ENCODE assay signal across 13 cellular contexts in genomic region chr5:149780043-149780737, GRCh38. TPM values are rescaled to one million over a fixed set of nuclear protein-coding genes. Genes with fewer than 3 reads are reported as not detected.
DNase-seq lines count a peak whose midpoint lies in the region; ATAC-seq, FAIRE-seq and TF ChIP-seq lines count a peak whose summit lies in the region.
"Had no signal": no experiment of that assay in that cellular context is flagged by ENCODE, and none has a peak within 500 bp of the region (broad histone marks: within the 10 kb centered on the region; RNA-seq: fewer than 3 reads in every experiment).

No MANE protein-coding gene starts in this region.

- H3K79me2 ChIP-seq in GM12878 (ENCODE audit: control insufficient read depth, insufficient read depth, low read length), result peaks cover 75% of the 10 kb centered on the region

- RAD21 ChIA-PET in GM12878 (lab: Charles Lee; ENCODE audit: unreplicated experiment), result interaction anchor here (0.6 to 4.7 kb wide), 16 partner anchors 13 to 334 kb away, joined by 3 to 79 read pairs (median 6); no protein-coding TSS in a partner anchor

- H3K4me1 ChIP-seq in GM12878 (ENCODE audit: control insufficient read depth, insufficient read depth, low read length), result peaks cover 66% of the 10 kb centered on the region
- H3K4me1 ChIP-seq in muscle layer of colon (ENCODE audit: insufficient read depth, low read length), result peaks cover 89% of the 10 kb centered on the region

- no TSS peak for BruUV-seq in GM12878 (replicated peaks; lab: Mats Ljungman, UMichigan)

- H3K4me3 ChIP-seq in GM12878 (no peak overlapping the region), muscle layer of colon (ENCODE audit: low read depth in 1 of 2, low read length in 2 of 2) (no peak overlapping the region)
- H3K4me3 ChIP-seq: left lung had no signal

- H2AFZ ChIP-seq in GM12878 (ENCODE audit: control insufficient read depth, low read depth, low read length), result no peak overlapping the region

- DNase-seq in GM12878 (ENCODE audit: low read depth, low spot score), result no peak
- no peak for DNase-seq in DMS114 treated with DMSO at 0.1 percent for 48 hours (lab: John Stamatoyannopoulos, UW; ENCODE audit: unreplicated experiment)
- no peak for DNase-seq in hypothalamus (lab: John Stamatoyannopoulos, UW)
- no peak for DNase-seq in activated T-helper 1 cell treated with anti-CD3 and anti-CD28 coated beads, Interleukin-12 subunit alpha, Interleukin-12 subunit beta, Interleukin-2, Interleukin-4 antibody, amounts not matched to agents 30 ng/mL and 10 ng/mL and 1 ng/mL, durations not matched to agents 14 hours and 24 hours and 36 hours (ENCODE audit: low spot score)
- DNase-seq: activated CD4-positive, alpha-beta T cell treated with anti-CD3 and anti-CD28 coated beads, Interleukin-2, amount 50 U/mL, for 4 hours; DND-41 had no signal

- TF ChIP-seq RAD21 in GM12878 (IDR thresholded peaks at IDR 0.05; ENCODE audit: insufficient read depth, low read depth, low read length), result no peak

- FAIRE-seq in GM12878 (lab: Jason Lieb, UNC), result peak; percentile 7
- FAIRE-seq: H54 had no signal

- no peak for TF ChIP-seq EP300 in GM12878 (IDR thresholded peaks at IDR 0.05; ENCODE audit: borderline replicate concordance in 1 of 2, control insufficient read depth in 1 of 2, low read depth in 2 of 2, low read length in 2 of 2)

- in situ Hi-C loops in GM12878 (cut with MboI), result no loop called here

- H3K36me3 ChIP-seq in GM12878 (ENCODE audit: control insufficient read depth in 2 of 2, insufficient read depth in 2 of 2, low read length in 1 of 2) (peaks cover 0 to 5% of the 10 kb centered on the region in 2 experiments; a peak in 2 of 4 replicates), muscle layer of colon (ENCODE audit: insufficient read depth, low read length) (no peaks in the 10 kb centered on the region)
- H3K36me3 ChIP-seq: left lung had no signal

- no peak overlapping the region for H3K27ac Mint-ChIP-seq in activated T-helper 1 cell treated with anti-CD3 and anti-CD28 coated beads, Interleukin-12 subunit alpha, Interleukin-12 subunit beta, Interleukin-2, Interleukin-4 antibody, amounts not matched to agents 30 ng/mL and 10 ng/mL and 1 ng/mL, durations not matched to agents 14 hours and 24 hours and 36 hours

- H3K4me2 ChIP-seq in GM12878 (ENCODE audit: control insufficient read depth, insufficient read depth), result peak overlapping the region; percentile 40

- no peak for TF ChIP-seq POLR2A in GM12878 (IDR thresholded peaks at IDR 0.05; ENCODE audit: low read depth, low read length)

- H3K27me3 ChIP-seq in GM12878 (replicated peaks in 1 of 2; ENCODE audit: control insufficient read depth in 2 of 2, insufficient read depth in 2 of 2, low read length in 1 of 2) (no peaks in the 10 kb centered on the region), muscle layer of colon (ENCODE audit: control insufficient read depth in 1 of 2, insufficient read depth in 2 of 2, low read length in 2 of 2) (no peaks in the 10 kb centered on the region)
- H3K27me3 ChIP-seq: left lung had no signal

- H3K9me3 Mint-ChIP-seq in activated T-helper 1 cell treated with anti-CD3 and anti-CD28 coated beads, Interleukin-12 subunit alpha, Interleukin-12 subunit beta, Interleukin-2, Interleukin-4 antibody, amounts not matched to agents 30 ng/mL and 10 ng/mL and 1 ng/mL, durations not matched to agents 14 hours and 24 hours and 36 hours, result peaks cover 23% of the 10 kb centered on the region

- H3K36me3 Mint-ChIP-seq in activated T-helper 1 cell treated with anti-CD3 and anti-CD28 coated beads, Interleukin-12 subunit alpha, Interleukin-12 subunit beta, Interleukin-2, Interleukin-4 antibody, amounts not matched to agents 30 ng/mL and 10 ng/mL and 1 ng/mL, durations not matched to agents 14 hours and 24 hours and 36 hours (ENCODE audit: low read depth), result peaks cover 11% of the 10 kb centered on the region

- H4K20me1 ChIP-seq in GM12878 (ENCODE audit: control insufficient read depth, insufficient read depth), result no peaks in the 10 kb centered on the region

- no peaks in the 10 kb centered on the region for H3K27me3 Mint-ChIP-seq in activated T-helper 1 cell treated with anti-CD3 and anti-CD28 coated beads, Interleukin-12 subunit alpha, Interleukin-12 subunit beta, Interleukin-2, Interleukin-4 antibody, amounts not matched to agents 30 ng/mL and 10 ng/mL and 1 ng/mL, durations not matched to agents 14 hours and 24 hours and 36 hours (ENCODE audit: insufficient read depth)

- ATAC-seq in HG03354 (IDR thresholded peaks at IDR 0.05; ENCODE audit: poor library complexity, severe bottlenecking, unreplicated experiment), result peak; percentile 1
- ATAC-seq in GM12878, result 0 out of 3 replicates have a peak, but pooled peaks have one; percentile 1
- no peak for ATAC-seq in GM18858 (IDR thresholded peaks at IDR 0.05; ENCODE audit: unreplicated experiment)
- ATAC-seq: Panc1 had no signal

- H3K4me1 Mint-ChIP-seq in activated T-helper 1 cell treated with anti-CD3 and anti-CD28 coated beads, Interleukin-12 subunit alpha, Interleukin-12 subunit beta, Interleukin-2, Interleukin-4 antibody, amounts not matched to agents 30 ng/mL and 10 ng/mL and 1 ng/mL, durations not matched to agents 14 hours and 24 hours and 36 hours (ENCODE audit: low read depth), result peaks cover 12% of the 10 kb centered on the region

- POLR2A ChIA-PET in GM12878 (lab: Charles Lee), result interaction anchor here (0.6 to 9.0 kb wide), 16 partner anchors 8 to 501 kb away, joined by 3 to 143 read pairs (median 5); partner anchors contain the start of gene PPARGC1B

- no peak for TF ChIP-seq CTCF in C4-2B (conservative IDR thresholded peaks at IDR 0.05)
- TF ChIP-seq CTCF in GM12878 (IDR thresholded peaks at IDR 0.05 in 2 of 3, conservative IDR thresholded peaks at IDR 0.05 in 1 of 3; ENCODE audit: control insufficient read depth in 2 of 3, extremely low read depth in 1 of 3, insufficient read depth in 1 of 3, low read depth in 3 of 3, low read length in 3 of 3), result no peak

- H3K27ac ChIP-seq in C4-2B (peak overlapping the region; percentile 74), GM12878 (ENCODE audit: control insufficient read depth, insufficient read depth) (peak overlapping the region; percentile 60), muscle layer of colon (ENCODE audit: low read depth, low read length) (peak overlapping the region; percentile 75)
- H3K27ac ChIP-seq: left lung had no signal

- no peak overlapping the region for H3K4me3 Mint-ChIP-seq in activated T-helper 1 cell treated with anti-CD3 and anti-CD28 coated beads, Interleukin-12 subunit alpha, Interleukin-12 subunit beta, Interleukin-2, Interleukin-4 antibody, amounts not matched to agents 30 ng/mL and 10 ng/mL and 1 ng/mL, durations not matched to agents 14 hours and 24 hours and 36 hours

- CTCF ChIA-PET in GM12878 (lab: Yijun Ruan, JAX), result interaction anchor here (1.1 to 10.4 kb wide), 11 partner anchors 14 to 112 kb away, joined by 3 to 130 read pairs (median 7); no protein-coding TSS in a partner anchor

- SMC1A ChIA-PET in GM12878 (lab: Charles Lee; ENCODE audit: uncharacterized antibody, unreplicated experiment), result interaction anchor here (0.9 to 12.0 kb wide), 9 partner anchors 12 to 112 kb away, joined by 3 to 329 read pairs (median 4); partner anchors contain the start of gene PPARGC1B

- H3K9me3 ChIP-seq in GM12878 (replicated peaks; ENCODE audit: control insufficient read depth, insufficient read depth, low read length), result peaks cover 3% of the 10 kb centered on the region; the same call in 1 of the 3 replicates
- H3K9me3 ChIP-seq in muscle layer of colon (ENCODE audit: low read length), result no peaks in the 10 kb centered on the region

- WGBS in GM12878 (ENCODE audit: insufficient coverage, insufficient replicate concordance, low lambda C conversion rate, missing lambda C conversion rate), result 68% methylated on average over 9 of the region's 9 CpGs

- intact Hi-C loops in GM12878 (cut with micrococcal nuclease; ENCODE audit: unreplicated experiment), result no loop called here
- intact Hi-C loops in activated T-helper 1 cell treated with anti-CD3 and anti-CD28 coated beads, Interleukin-12 subunit alpha, Interleukin-12 subunit beta, Interleukin-2, Interleukin-4 antibody, amounts not matched to agents 30 ng/mL and 10 ng/mL and 1 ng/mL, durations not matched to agents 14 hours and 24 hours and 36 hours (cut with micrococcal nuclease), result no loop called here

- H3K9ac ChIP-seq in GM12878 (ENCODE audit: control insufficient read depth, insufficient read depth, low read length), result peak overlapping the region; percentile 44; the same call in 1 of the 2 replicates
- peak overlapping the region; percentile 18 for H3K9ac ChIP-seq in muscle layer of colon (ENCODE audit: low read length)

RNA-seq across cellular contexts. Expression of gene PPARGC1B, which starts 50.1 kb away (rescaled TPM):
- 55.8 and 60.6 TPM in 2 replicates for total RNA-seq in GM12878 (2013; cell fraction: nucleolus; rRNA removed)
- total RNA-seq in GM12878 (2014; rRNA removed) (5.3 and 6.4 TPM in 2 replicates), GM12878 (2014; rRNA removed; fragmentation: Illumina TruSeq; extraction: Trizol) (5.8 and 6.1 TPM in 2 replicates), GM12878 (2021) (18.1 and 20.5 TPM in 2 replicates)
- polyA plus RNA-seq in GM12878 (2011; ENCODE audit: low read depth), result 2.5 TPM
- polyA plus RNA-seq in GM12878 (2011; rRNA removed) (3.0 and 4.7 TPM in 2 replicates), GM12878 (2014; fragmentation: Illumina TruSeq; extraction: Trizol) (7.8 and 8.6 TPM in 2 replicates), GM12878 (2014; fragmentation: Nextera tagmentation; extraction: Ambion mirVana) (1 to 10 TPM; 1.8 to 2.5 TPM), GM12878 (2014; rRNA removed) (7.3 and 7.5 TPM in 2 replicates), GM12878 (2016; fragmentation: Nextera tagmentation; extraction: Ambion mirVana) (10 to 100 TPM; 10.4 to 10.7 TPM)
- polyA plus RNA-seq in GM12878 (2011; cell fraction: cytosol; rRNA removed), result 3.2 and 4.0 TPM in 2 replicates
- polyA plus RNA-seq in GM12878 (2011; cell fraction: nucleus; rRNA removed), result 24.1 and 34.3 TPM in 2 replicates
- 3.1 and 3.8 TPM in 2 replicates for polyA plus RNA-seq in GM12878 (2012)
- polyA minus RNA-seq in GM12878 (2011; rRNA and poly(A)+ RNA removed), result 9.2 and 10.7 TPM in 2 replicates
- polyA minus RNA-seq in GM12878 (2011; cell fraction: cytosol; rRNA and poly(A)+ RNA removed), result 5.5 and 6.4 TPM in 2 replicates
- 11.2 and 19.8 TPM in 2 replicates for polyA minus RNA-seq in GM12878 (2011; cell fraction: nucleus; rRNA and poly(A)+ RNA removed)
- total RNA-seq in activated T-helper 1 cell treated with anti-CD3 and anti-CD28 coated beads, Interleukin-12 subunit alpha, Interleukin-12 subunit beta, Interleukin-2, Interleukin-4 antibody, amounts not matched to agents 30 ng/mL and 10 ng/mL and 1 ng/mL, durations not matched to agents 14 hours and 24 hours and 36 hours, result 10.6 and 11.1 TPM in 2 replicates
